ENCODE assay signal across 20 cellular contexts in genomic region chr7:33250421-33250827, GRCh38.
A peak's percentile ranks its signal among the peaks of the same experiment; 100 is the strongest.
DNase-seq lines count a peak whose midpoint lies in the region; TF ChIP-seq lines count a peak whose summit lies in the region.
"Had no signal": no experiment of that assay in that cellular context is flagged by ENCODE, and none has a peak within 500 bp of the region (broad histone marks: within the 10 kb centered on the region; RNA-seq: fewer than 3 reads in every experiment).

No MANE protein-coding gene starts in this region.

- DNase-seq in GM03348 (ENCODE audit: low spot score) (peak; percentile 70), amniotic stem cell (lab: John Stamatoyannopoulos, UW) (peak; percentile 21), fibroblast of the aortic adventitia (ENCODE audit: low read depth) (peak; percentile 96), skeletal muscle cell (ENCODE audit: low read depth) (peak; percentile 18), globus pallidus (ENCODE audit: low spot score) (no peak), NOMO-1 (lab: John Stamatoyannopoulos, UW; ENCODE audit: unreplicated experiment in 2 of 2) (no peak), activated gamma-delta T cell (lab: John Stamatoyannopoulos, UW) (no peak)
- DNase-seq in T-helper 2 cell treated with Interferon-gamma antibody and Interleukin-4, amounts not matched to agents 5 μg/mL and 100 μg/mL, for 36 hours (ENCODE audit: low spot score), result no peak
- DNase-seq: activated CD4-positive, alpha-beta memory T cell treated with anti-CD3 and anti-CD28 coated beads for 36 hours; activated T-cell treated with anti-CD3 and anti-CD28 coated beads, Interleukin-2, amount 50 U/mL, for 4 hours; CD4-positive, CD25-positive, alpha-beta regulatory T cell; glutamatergic neuron; NCI-H1436 treated with DMSO at 0.1 percent for 48 hours; stimulated activated naive B cell treated with anti-CD40 and anti-IgM and Interleukin-4, amounts not matched to agents 10 μg/mL and 1 μg/mL and 100 μg/mL, for 72 hours; T-cell; transverse colon had no signal

- no peak overlapping the region for H3K4me3 Mint-ChIP-seq in T-helper 2 cell treated with Interferon-gamma antibody and Interleukin-4, amounts not matched to agents 5 μg/mL and 100 μg/mL, for 36 hours
- H3K4me3 Mint-ChIP-seq: activated CD4-positive, alpha-beta memory T cell treated with anti-CD3 and anti-CD28 coated beads for 36 hours; activated naive CD8-positive, alpha-beta T cell; activated T-cell treated with anti-CD3 and anti-CD28 coated beads, Interleukin-2, amount 50 U/mL, for 4 hours; CD4-positive, CD25-positive, alpha-beta regulatory T cell; central memory CD8-positive, alpha-beta T cell; natural killer cell treated with Interleukin-12 subunit alpha and Interleukin-12 subunit beta and Interleukin-15 and Interleukin-18, amount 100 ng/mL, for 72 hours; stimulated activated naive B cell treated with anti-CD40 and anti-IgM and Interleukin-4, amounts not matched to agents 10 μg/mL and 1 μg/mL and 100 μg/mL, for 72 hours; T-cell had no signal

- no peak overlapping the region for H3K27ac Mint-ChIP-seq in T-helper 2 cell treated with Interferon-gamma antibody and Interleukin-4, amounts not matched to agents 5 μg/mL and 100 μg/mL, for 36 hours
- H3K27ac Mint-ChIP-seq: activated CD4-positive, alpha-beta memory T cell treated with anti-CD3 and anti-CD28 coated beads for 36 hours; activated naive CD8-positive, alpha-beta T cell; CD4-positive, CD25-positive, alpha-beta regulatory T cell; natural killer cell treated with Interleukin-12 subunit alpha and Interleukin-12 subunit beta and Interleukin-15 and Interleukin-18, amount 100 ng/mL, for 72 hours; stimulated activated naive B cell treated with anti-CD40 and anti-IgM and Interleukin-4, amounts not matched to agents 10 μg/mL and 1 μg/mL and 100 μg/mL, for 72 hours; T-cell had no signal

- no peaks in the 10 kb centered on the region for H3K27me3 Mint-ChIP-seq in T-helper 2 cell treated with Interferon-gamma antibody and Interleukin-4, amounts not matched to agents 5 μg/mL and 100 μg/mL, for 36 hours (ENCODE audit: low read depth)
- H3K27me3 Mint-ChIP-seq: activated CD4-positive, alpha-beta memory T cell treated with anti-CD3 and anti-CD28 coated beads for 36 hours; activated naive CD8-positive, alpha-beta T cell; CD4-positive, CD25-positive, alpha-beta regulatory T cell; central memory CD8-positive, alpha-beta T cell; natural killer cell treated with Interleukin-12 subunit alpha and Interleukin-12 subunit beta and Interleukin-15 and Interleukin-18, amount 100 ng/mL, for 72 hours; stimulated activated naive B cell treated with anti-CD40 and anti-IgM and Interleukin-4, amounts not matched to agents 10 μg/mL and 1 μg/mL and 100 μg/mL, for 72 hours; T-cell had no signal

- no peaks in the 10 kb centered on the region for H3K9me3 Mint-ChIP-seq in T-helper 2 cell treated with Interferon-gamma antibody and Interleukin-4, amounts not matched to agents 5 μg/mL and 100 μg/mL, for 36 hours
- H3K9me3 Mint-ChIP-seq: central memory CD8-positive, alpha-beta T cell; natural killer cell treated with Interleukin-12 subunit alpha and Interleukin-12 subunit beta and Interleukin-15 and Interleukin-18, amount 100 ng/mL, for 72 hours had no signal

- no peaks in the 10 kb centered on the region for H3K4me1 Mint-ChIP-seq in T-helper 2 cell treated with Interferon-gamma antibody and Interleukin-4, amounts not matched to agents 5 μg/mL and 100 μg/mL, for 36 hours (ENCODE audit: low read depth)
- H3K4me1 Mint-ChIP-seq: central memory CD8-positive, alpha-beta T cell; stimulated activated naive B cell treated with anti-CD40 and anti-IgM and Interleukin-4, amounts not matched to agents 10 μg/mL and 1 μg/mL and 100 μg/mL, for 72 hours had no signal

- H3K4me3 ChIP-seq in fibroblast of the aortic adventitia (ENCODE audit: low read depth, low read length) (no peak overlapping the region), skeletal muscle cell (ENCODE audit: low read depth, low read length) (no peak overlapping the region)
- H3K4me3 ChIP-seq: lung, transverse colon had no signal

- no peak for TF ChIP-seq CTCF in fibroblast of the aortic adventitia (IDR thresholded peaks at IDR 0.05; ENCODE audit: insufficient read depth, low read length)

- H3K36me3 Mint-ChIP-seq in T-helper 2 cell treated with Interferon-gamma antibody and Interleukin-4, amounts not matched to agents 5 μg/mL and 100 μg/mL, for 36 hours (ENCODE audit: low read depth), result no peaks in the 10 kb centered on the region

Comparison
In these comparisons a context has a peak if more than half of its experiments do, and no peak if none do; other contexts are left out.
1. DNase-seq: peak in GM03348 (single experiment), amniotic stem cell (single experiment), fibroblast of the aortic adventitia (single experiment) and skeletal muscle cell (single experiment); none in globus pallidus (single experiment), NOMO-1 (0 of 2), activated gamma-delta T cell (single experiment) and T-helper 2 cell treated with Interferon-gamma antibody and Interleukin-4, amounts not matched to agents 5 μg/mL and 100 μg/mL, for 36 hours (single experiment).